1 cellular context compared by ENCODE assay signal in genomic region chr4:102344520-102344954, GRCh38.
A peak's percentile ranks its signal among the peaks of the same experiment; 100 is the strongest.
TF ChIP-seq lines count a peak whose summit lies in the region.

No MANE protein-coding gene starts in this region.

TF ChIP-seq in HepG2, 621 proteins besides CTCF, POLR2A, EP300 and RAD21 (continued from another document and continues in another):
- TF ChIP-seq, protein P1, sequence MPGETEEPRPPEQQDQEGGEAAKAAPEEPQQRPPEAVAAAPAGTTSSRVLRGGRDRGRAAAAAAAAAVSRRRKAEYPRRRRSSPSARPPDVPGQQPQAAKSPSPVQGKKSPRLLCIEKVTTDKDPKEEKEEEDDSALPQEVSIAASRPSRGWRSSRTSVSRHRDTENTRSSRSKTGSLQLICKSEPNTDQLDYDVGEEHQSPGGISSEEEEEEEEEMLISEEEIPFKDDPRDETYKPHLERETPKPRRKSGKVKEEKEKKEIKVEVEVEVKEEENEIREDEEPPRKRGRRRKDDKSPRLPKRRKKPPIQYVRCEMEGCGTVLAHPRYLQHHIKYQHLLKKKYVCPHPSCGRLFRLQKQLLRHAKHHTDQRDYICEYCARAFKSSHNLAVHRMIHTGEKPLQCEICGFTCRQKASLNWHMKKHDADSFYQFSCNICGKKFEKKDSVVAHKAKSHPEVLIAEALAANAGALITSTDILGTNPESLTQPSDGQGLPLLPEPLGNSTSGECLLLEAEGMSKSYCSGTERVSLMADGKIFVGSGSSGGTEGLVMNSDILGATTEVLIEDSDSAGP (CRISPR knock-in tag; IDR thresholded peaks at IDR 0.05; ENCODE audit: borderline replicate concordance) = 0 out of 2 replicates have a peak, but pooled peaks have one; percentile 26
- TF ChIP-seq CBX2 (IDR thresholded peaks at IDR 0.05; ENCODE audit: low read depth, low read length) (no peak), CBX2 (CRISPR knock-in tag; IDR thresholded peaks at IDR 0.05; ENCODE audit: low read depth) (peak; percentile 78; the same call in 1 of the 2 replicates), ZNF609 (CRISPR knock-in tag; IDR thresholded peaks at IDR 0.05; ENCODE audit: borderline replicate concordance) (no peak), FOXA3 (CRISPR knock-in tag; IDR thresholded peaks at IDR 0.05) (no peak), LCORL (IDR thresholded peaks at IDR 0.05) (no peak), LCORL (CRISPR knock-in tag; IDR thresholded peaks at IDR 0.05) (0 out of 2 replicates have a peak, but pooled peaks have one; percentile 26), HDAC2 (CRISPR knock-in tag; IDR thresholded peaks at IDR 0.05) (no peak), ZNF841 (CRISPR knock-in tag; IDR thresholded peaks at IDR 0.05; ENCODE audit: borderline replicate concordance) (no peak), ZNF749 (CRISPR knock-in tag; IDR thresholded peaks at IDR 0.05; ENCODE audit: borderline replicate concordance) (no peak), ZFY (CRISPR knock-in tag; IDR thresholded peaks at IDR 0.05) (peak; percentile 48), TAF15 (IDR thresholded peaks at IDR 0.05; ENCODE audit: low read depth, low read length, poor library complexity, severe bottlenecking) (no peak), MATR3 (CRISPR knock-in tag; IDR thresholded peaks at IDR 0.05) (no peak), ZNF563 (CRISPR knock-in tag; IDR thresholded peaks at IDR 0.05) (peak; percentile 63; the same call in 1 of the 2 replicates), NFE2L2 (IDR thresholded peaks at IDR 0.05; ENCODE audit: low read length) (no peak), ZNF616 (CRISPR knock-in tag; IDR thresholded peaks at IDR 0.05; ENCODE audit: low read depth) (no peak), ZNF44 (CRISPR knock-in tag; IDR thresholded peaks at IDR 0.05) (no peak), CBFB (CRISPR knock-in tag; IDR thresholded peaks at IDR 0.05) (no peak; the same call in 1 of the 2 replicates), ZNF598 (CRISPR knock-in tag; IDR thresholded peaks at IDR 0.05; ENCODE audit: borderline replicate concordance) (0 out of 2 replicates have a peak, but pooled peaks have one; percentile 27), MYNN (CRISPR knock-in tag; IDR thresholded peaks at IDR 0.05; ENCODE audit: low read depth) (no peak; the same call in 1 of the 2 replicates), KMT2B (CRISPR knock-in tag; IDR thresholded peaks at IDR 0.05) (no peak), KDM6A (CRISPR knock-in tag; IDR thresholded peaks at IDR 0.05; ENCODE audit: low read depth) (no peak), ZNF160 (CRISPR knock-in tag; IDR thresholded peaks at IDR 0.05) (0 out of 2 replicates have a peak, but pooled peaks have one; percentile 44), RXRB (CRISPR knock-in tag; IDR thresholded peaks at IDR 0.05; ENCODE audit: borderline replicate concordance) (no peak), ETV5 (CRISPR knock-in tag; IDR thresholded peaks at IDR 0.05; ENCODE audit: borderline replicate concordance) (no peak), ZNF383 (CRISPR knock-in tag; IDR thresholded peaks at IDR 0.05; ENCODE audit: borderline replicate concordance) (no peak), ZNF557 (CRISPR knock-in tag; IDR thresholded peaks at IDR 0.05) (0 out of 2 replicates have a peak, but pooled peaks have one; percentile 24), THYN1 (CRISPR knock-in tag; IDR thresholded peaks at IDR 0.05; ENCODE audit: borderline replicate concordance, low read depth) (no peak), RFX3 (CRISPR knock-in tag; IDR thresholded peaks at IDR 0.05) (no peak), SOX5 (CRISPR knock-in tag; IDR thresholded peaks at IDR 0.05; ENCODE audit: borderline replicate concordance) (no peak), FOXK1 (CRISPR knock-in tag; IDR thresholded peaks at IDR 0.05; ENCODE audit: borderline replicate concordance, low read depth) (no peak), ZSCAN20 (CRISPR knock-in tag; IDR thresholded peaks at IDR 0.05; ENCODE audit: borderline replicate concordance) (peak; percentile 64; the same call in 1 of the 2 replicates), ZNF224 (CRISPR knock-in tag; IDR thresholded peaks at IDR 0.05) (0 out of 2 replicates have a peak, but pooled peaks have one; percentile 23), EEA1 (CRISPR knock-in tag; IDR thresholded peaks at IDR 0.05; ENCODE audit: borderline replicate concordance) (no peak), ZNF674 (CRISPR knock-in tag; IDR thresholded peaks at IDR 0.05; ENCODE audit: low read depth) (0 out of 2 replicates have a peak, but pooled peaks have one; percentile 57), ZNF605 (CRISPR knock-in tag; IDR thresholded peaks at IDR 0.05) (no peak), ZBTB14 (CRISPR knock-in tag; IDR thresholded peaks at IDR 0.05) (peak; percentile 55; the same call in 1 of the 2 replicates)
- TF ChIP-seq, protein P2, sequence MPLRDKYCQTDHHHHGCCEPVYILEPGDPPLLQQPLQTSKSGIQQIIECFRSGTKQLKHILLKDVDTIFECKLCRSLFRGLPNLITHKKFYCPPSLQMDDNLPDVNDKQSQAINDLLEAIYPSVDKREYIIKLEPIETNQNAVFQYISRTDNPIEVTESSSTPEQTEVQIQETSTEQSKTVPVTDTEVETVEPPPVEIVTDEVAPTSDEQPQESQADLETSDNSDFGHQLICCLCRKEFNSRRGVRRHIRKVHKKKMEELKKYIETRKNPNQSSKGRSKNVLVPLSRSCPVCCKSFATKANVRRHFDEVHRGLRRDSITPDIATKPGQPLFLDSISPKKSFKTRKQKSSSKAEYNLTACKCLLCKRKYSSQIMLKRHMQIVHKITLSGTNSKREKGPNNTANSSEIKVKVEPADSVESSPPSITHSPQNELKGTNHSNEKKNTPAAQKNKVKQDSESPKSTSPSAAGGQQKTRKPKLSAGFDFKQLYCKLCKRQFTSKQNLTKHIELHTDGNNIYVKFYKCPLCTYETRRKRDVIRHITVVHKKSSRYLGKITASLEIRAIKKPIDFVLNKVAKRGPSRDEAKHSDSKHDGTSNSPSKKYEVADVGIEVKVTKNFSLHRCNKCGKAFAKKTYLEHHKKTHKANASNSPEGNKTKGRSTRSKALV (CRISPR knock-in tag; IDR thresholded peaks at IDR 0.05) = peak; percentile 94
- TF ChIP-seq, protein P3, sequence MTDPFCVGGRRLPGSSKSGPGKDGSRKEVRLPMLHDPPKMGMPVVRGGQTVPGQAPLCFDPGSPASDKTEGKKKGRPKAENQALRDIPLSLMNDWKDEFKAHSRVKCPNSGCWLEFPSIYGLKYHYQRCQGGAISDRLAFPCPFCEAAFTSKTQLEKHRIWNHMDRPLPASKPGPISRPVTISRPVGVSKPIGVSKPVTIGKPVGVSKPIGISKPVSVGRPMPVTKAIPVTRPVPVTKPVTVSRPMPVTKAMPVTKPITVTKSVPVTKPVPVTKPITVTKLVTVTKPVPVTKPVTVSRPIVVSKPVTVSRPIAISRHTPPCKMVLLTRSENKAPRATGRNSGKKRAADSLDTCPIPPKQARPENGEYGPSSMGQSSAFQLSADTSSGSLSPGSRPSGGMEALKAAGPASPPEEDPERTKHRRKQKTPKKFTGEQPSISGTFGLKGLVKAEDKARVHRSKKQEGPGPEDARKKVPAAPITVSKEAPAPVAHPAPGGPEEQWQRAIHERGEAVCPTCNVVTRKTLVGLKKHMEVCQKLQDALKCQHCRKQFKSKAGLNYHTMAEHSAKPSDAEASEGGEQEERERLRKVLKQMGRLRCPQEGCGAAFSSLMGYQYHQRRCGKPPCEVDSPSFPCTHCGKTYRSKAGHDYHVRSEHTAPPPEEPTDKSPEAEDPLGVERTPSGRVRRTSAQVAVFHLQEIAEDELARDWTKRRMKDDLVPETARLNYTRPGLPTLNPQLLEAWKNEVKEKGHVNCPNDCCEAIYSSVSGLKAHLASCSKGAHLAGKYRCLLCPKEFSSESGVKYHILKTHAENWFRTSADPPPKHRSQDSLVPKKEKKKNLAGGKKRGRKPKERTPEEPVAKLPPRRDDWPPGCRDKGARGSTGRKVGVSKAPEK (CRISPR knock-in tag; IDR thresholded peaks at IDR 0.05; ENCODE audit: borderline replicate concordance) = no peak
- TF ChIP-seq, protein P4, sequence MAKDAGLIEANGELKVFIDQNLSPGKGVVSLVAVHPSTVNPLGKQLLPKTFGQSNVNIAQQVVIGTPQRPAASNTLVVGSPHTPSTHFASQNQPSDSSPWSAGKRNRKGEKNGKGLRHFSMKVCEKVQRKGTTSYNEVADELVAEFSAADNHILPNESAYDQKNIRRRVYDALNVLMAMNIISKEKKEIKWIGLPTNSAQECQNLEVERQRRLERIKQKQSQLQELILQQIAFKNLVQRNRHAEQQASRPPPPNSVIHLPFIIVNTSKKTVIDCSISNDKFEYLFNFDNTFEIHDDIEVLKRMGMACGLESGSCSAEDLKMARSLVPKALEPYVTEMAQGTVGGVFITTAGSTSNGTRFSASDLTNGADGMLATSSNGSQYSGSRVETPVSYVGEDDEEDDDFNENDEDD (CRISPR knock-in tag; IDR thresholded peaks at IDR 0.05; ENCODE audit: borderline replicate concordance) = peak; percentile 87
- TF ChIP-seq, protein P5, sequence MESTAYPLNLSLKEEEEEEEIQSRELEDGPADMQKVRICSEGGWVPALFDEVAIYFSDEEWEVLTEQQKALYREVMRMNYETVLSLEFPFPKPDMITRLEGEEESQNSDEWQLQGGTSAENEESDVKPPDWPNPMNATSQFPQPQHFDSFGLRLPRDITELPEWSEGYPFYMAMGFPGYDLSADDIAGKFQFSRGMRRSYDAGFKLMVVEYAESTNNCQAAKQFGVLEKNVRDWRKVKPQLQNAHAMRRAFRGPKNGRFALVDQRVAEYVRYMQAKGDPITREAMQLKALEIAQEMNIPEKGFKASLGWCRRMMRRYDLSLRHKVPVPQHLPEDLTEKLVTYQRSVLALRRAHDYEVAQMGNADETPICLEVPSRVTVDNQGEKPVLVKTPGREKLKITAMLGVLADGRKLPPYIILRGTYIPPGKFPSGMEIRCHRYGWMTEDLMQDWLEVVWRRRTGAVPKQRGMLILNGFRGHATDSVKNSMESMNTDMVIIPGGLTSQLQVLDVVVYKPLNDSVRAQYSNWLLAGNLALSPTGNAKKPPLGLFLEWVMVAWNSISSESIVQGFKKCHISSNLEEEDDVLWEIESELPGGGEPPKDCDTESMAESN (CRISPR knock-in tag; conservative IDR thresholded peaks at IDR 0.05) = 0 out of 2 replicates have a peak, but pooled peaks have one; percentile 25
